ENCODE assay signal across 35 cellular contexts in the genomic region with DNA sequence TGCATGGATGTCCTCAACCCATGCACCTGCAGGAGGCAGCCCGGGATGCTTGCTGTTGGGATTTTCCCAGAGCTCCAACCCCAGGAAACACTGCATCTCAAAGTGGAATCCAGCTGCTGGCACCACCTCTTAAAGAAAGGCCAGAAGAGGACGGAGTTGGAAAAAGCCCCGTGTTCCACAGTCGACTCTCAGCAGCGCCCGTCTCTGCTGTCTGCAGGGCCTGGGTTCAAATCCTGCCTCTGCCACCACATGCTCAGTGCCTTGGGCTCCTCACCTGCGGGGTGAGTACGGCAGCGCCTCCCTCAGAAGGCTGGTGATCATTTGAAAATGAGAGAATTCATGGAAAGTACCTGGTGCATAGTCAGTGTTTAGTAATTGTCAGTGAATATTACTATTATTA.
"Had no signal": no experiment of that assay in that cellular context is flagged by ENCODE, and none has a peak within 500 bp of the region (broad histone marks: within the 10 kb centered on the region; RNA-seq: fewer than 3 reads in every experiment).

No MANE protein-coding gene starts in this region.

- H3K27me3 ChIP-seq: MG63 had no signal

- H3K4me3 ChIP-seq: MG63 had no signal

- H3K27ac ChIP-seq: KMS-11 had no signal

- H3K9me3 ChIP-seq: MG63 had no signal

- H3K36me3 ChIP-seq: MG63 had no signal

- DNase-seq: Karpas-422, Kasumi-1, KG1, MG63, MM.1S, MV-4-11, NCI-H1048, NCI-H1092, NCI-H1092 treated with DMSO at 0.1 percent for 48 hours, NCI-H1105, NCI-H1105 treated with DMSO at 0.1 percent for 48 hours, NCI-H1417, NCI-H1417 treated with DMSO at 0.1 percent for 48 hours, NCI-H1436, NCI-H1436 treated with DMSO at 0.1 percent for 48 hours, NCI-H146, NCI-H1694, NCI-H1694 treated with DMSO at 0.1 percent for 48 hours, NCI-H187, NCI-H187 treated with DMSO at 0.1 percent for 48 hours, NCI-H1930, NCI-H2029, NCI-H2029 treated with DMSO at 0.1 percent for 48 hours, NCI-H2081, NCI-H2081 treated with DMSO at 0.1 percent for 48 hours, NCI-H2107, NCI-H2171, NCI-H2171 treated with DMSO at 0.1 percent for 48 hours, NCI-H2227 treated with DMSO at 0.1 percent for 48 hours, NCI-H226, NCI-H345, NCI-H446, NCI-H446 treated with DMSO at 0.1 percent for 48 hours, NCI-H510A had no signal
